Comparison of ENCODE assay signal across 8 cellular contexts in genomic region chr16:70064841-70065370, GRCh38. TPM values are rescaled to one million over a fixed set of nuclear protein-coding genes. Genes with fewer than 3 reads are reported as not detected.
DNase-seq lines count a peak whose midpoint lies in the region; ATAC-seq and TF ChIP-seq lines count a peak whose summit lies in the region.
"Not testable (repeated sequence)": the region's sequence is repeated elsewhere in the genome, so short reads cannot be mapped to it uniquely, and the experiment has no call there.

No MANE protein-coding gene starts in this region.

- ATAC-seq in HG03442 (IDR thresholded peaks at IDR 0.05; ENCODE audit: unreplicated experiment) = peak; percentile 16
- ATAC-seq in left lung = peak; percentile 49

- peak overlapping the region; percentile 89 for H3K4me3 Mint-ChIP-seq in endothelial cell (ENCODE audit: unreplicated experiment)

- H3K4me3 ChIP-seq in SK-N-MC (peak overlapping the region; percentile 71), left lung (peak overlapping the region; percentile 52 to 65), skeletal muscle cell (ENCODE audit: low read depth, low read length) (peak overlapping the region; percentile 62), thyroid gland (replicated peaks in 1 of 3) (peak overlapping the region; percentile 33 to 64 (median 63))

- peak; percentile 18 for DNase-seq in GM10248 (ENCODE audit: extremely low spot score)
- DNase-seq in SK-N-MC (ENCODE audit: low read depth, low spot score); skeletal muscle cell (ENCODE audit: low read depth): not testable (repeated sequence)
- DNase-seq in activated T-helper 1 cell treated with anti-CD3 and anti-CD28 coated beads, Interleukin-2, amount 50 U/mL, for 16 hours (ENCODE audit: low read depth in 1 of 2, low spot score in 1 of 2) = peak; percentile 44 to 65
- peak; percentile 19 for DNase-seq in endothelial cell (ENCODE audit: low spot score)
- DNase-seq in left lung = peak; percentile 62 to 81
- DNase-seq in thyroid gland = peak; percentile 77 to 80

- CTCF ChIA-PET in GM10248 (lab: Yijun Ruan, JAX) = not testable (repeated sequence)

- 1 to 2% methylated on average over 18 to 20 of the region's 22 CpGs for WGBS in thyroid gland, 2 donors

- H3K36me3 ChIP-seq in SK-N-MC (ENCODE audit: insufficient read depth, low read length); left lung; thyroid gland: not testable (repeated sequence)

- not testable (repeated sequence) for H3K4me1 Mint-ChIP-seq in endothelial cell (ENCODE audit: unreplicated experiment)

- not testable (repeated sequence) for H3K9me3 ChIP-seq in SK-N-MC (ENCODE audit: low read depth, low read length); left lung; thyroid gland

- TF ChIP-seq CTCF in GM10248 (IDR thresholded peaks at IDR 0.05; ENCODE audit: control extremely low read depth, extremely low read depth, low read depth, missing control alignments); endothelial cell (IDR thresholded peaks at IDR 0.05; ENCODE audit: unreplicated experiment): not testable (repeated sequence)
- TF ChIP-seq CTCF in left lung (IDR thresholded peaks at IDR 0.05) (peak in 1 of 2 donors; percentile 24), thyroid gland (IDR thresholded peaks at IDR 0.05) (peak in 2 of 6 experiments; percentile 7 to 18)

- H3K36me3 Mint-ChIP-seq in endothelial cell (ENCODE audit: low read depth, unreplicated experiment) = not testable (repeated sequence)

- intact Hi-C loops in left lung (cut with DNase I); thyroid gland (cut with DNase I): not testable (repeated sequence)

- H3K4me1 ChIP-seq in left lung = not testable (repeated sequence)
- H3K4me1 ChIP-seq in thyroid gland = peaks cover 5 to 10% of the 10 kb centered on the region in 2 donors

- POLR2A ChIA-PET in GM10248 (lab: Yijun Ruan, JAX) = not testable (repeated sequence)

- H3K27me3 Mint-ChIP-seq in endothelial cell (ENCODE audit: unreplicated experiment) = not testable (repeated sequence)

- TF ChIP-seq POLR2A in thyroid gland (IDR thresholded peaks at IDR 0.05) = peak in 1 of 2 donors; percentile 47

- not testable (repeated sequence) for H3K9me3 Mint-ChIP-seq in endothelial cell (ENCODE audit: unreplicated experiment)

- not testable (repeated sequence) for H3K27ac ChIP-seq in SK-N-MC
- H3K27ac ChIP-seq in left lung (peak overlapping the region; percentile 73 to 85), thyroid gland (peak overlapping the region; percentile 80 to 89 (median 83))

- H3K27ac Mint-ChIP-seq in endothelial cell (ENCODE audit: unreplicated experiment) = not testable (repeated sequence)

- H3K9ac ChIP-seq in SK-N-MC (ENCODE audit: insufficient read length) = not testable (repeated sequence)

- H3K27me3 ChIP-seq in left lung, thyroid gland: not testable (repeated sequence)

RNA-seq across cellular contexts. Expression of gene PDPR, which starts 49.2 kb away (rescaled TPM):
- total RNA-seq in endothelial cell (ENCODE audit: unreplicated experiment) (43.4 TPM), left lung (10 to 100 TPM; 16.5 to 26.0 TPM), thyroid gland (10 to 100 TPM; 22.6 to 41.9 (median 29.7) TPM)
